ENCODE assay signal across 17 cellular contexts in the genomic region with DNA sequence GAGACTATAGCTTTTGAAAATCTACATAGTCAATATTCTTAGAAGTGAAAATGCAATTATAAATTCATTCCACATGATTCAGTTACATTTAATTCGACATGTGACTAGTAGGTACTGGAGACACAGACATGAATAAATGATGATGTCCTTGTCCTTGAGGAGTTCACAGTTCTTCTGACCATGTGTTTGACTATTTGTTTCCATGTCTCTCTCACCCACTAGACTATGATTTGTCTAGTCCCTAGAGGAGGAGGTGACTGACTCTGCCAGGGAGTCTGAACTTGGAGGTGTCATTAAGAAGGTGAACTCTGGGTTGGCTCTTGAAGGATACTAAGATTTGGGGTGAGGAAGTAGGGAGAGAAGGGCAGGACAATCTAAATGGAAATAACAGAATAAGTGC. TPM values are rescaled to one million over a fixed set of nuclear protein-coding genes. Genes with fewer than 3 reads are reported as not detected.
DNase-seq lines count a peak whose midpoint lies in the region; ATAC-seq and TF ChIP-seq lines count a peak whose summit lies in the region.
"Had no signal": no experiment of that assay in that cellular context is flagged by ENCODE, and none has a peak within 500 bp of the region (broad histone marks: within the 10 kb centered on the region; RNA-seq: fewer than 3 reads in every experiment).

No MANE protein-coding gene starts in this region.

- no peak overlapping the region for H3K9ac ChIP-seq in OCI-LY3 (ENCODE audit: low read length)
- H3K9ac ChIP-seq in smooth muscle cell (ENCODE audit: low read depth): no peak overlapping the region

- H3K36me3 ChIP-seq in OCI-LY3 (replicated peaks; ENCODE audit: low read depth, low read length): no peaks in the 10 kb centered on the region
- H3K36me3 ChIP-seq in smooth muscle cell (ENCODE audit: low read depth): no peaks in the 10 kb centered on the region

- no peaks in the 10 kb centered on the region for H3K4me1 Mint-ChIP-seq in activated CD4-positive, alpha-beta T cell treated with anti-CD3 and anti-CD28 coated beads for 36 hours
- no peaks in the 10 kb centered on the region for H3K4me1 Mint-ChIP-seq in activated CD4-positive, alpha-beta T cell treated with anti-CD3 and anti-CD28 coated beads, Interleukin-2, amount 10 ng/mL, durations not matched to agents 24 days and 14 days
- peaks cover 5% of the 10 kb centered on the region for H3K4me1 Mint-ChIP-seq in glutamatergic neuron (ENCODE audit: low read depth, unreplicated experiment)

- no peak overlapping the region for H3K4me2 ChIP-seq in OCI-LY3 (ENCODE audit: low read length)
- H3K4me2 ChIP-seq in smooth muscle cell: no peak overlapping the region

- no peaks in the 10 kb centered on the region for H3K36me3 Mint-ChIP-seq in activated CD4-positive, alpha-beta T cell treated with anti-CD3 and anti-CD28 coated beads for 36 hours (ENCODE audit: low read depth)
- H3K36me3 Mint-ChIP-seq in activated CD4-positive, alpha-beta T cell treated with anti-CD3 and anti-CD28 coated beads, Interleukin-2, amount 10 ng/mL, durations not matched to agents 24 days and 14 days (ENCODE audit: low read depth): no peaks in the 10 kb centered on the region
- no peaks in the 10 kb centered on the region for H3K36me3 Mint-ChIP-seq in glutamatergic neuron (ENCODE audit: unreplicated experiment)
- H3K36me3 Mint-ChIP-seq: CD8-positive, alpha-beta T cell had no signal

- no peaks in the 10 kb centered on the region; the same call in 1 of the 2 replicates for H3K27me3 ChIP-seq in OCI-LY3 (ENCODE audit: low read depth, low read length)
- no peaks in the 10 kb centered on the region for H3K27me3 ChIP-seq in smooth muscle cell (ENCODE audit: low read depth)

- H3K4me1 ChIP-seq in OCI-LY3 (ENCODE audit: low read length) (no peaks in the 10 kb centered on the region), smooth muscle cell (ENCODE audit: low read depth) (peaks cover 15% of the 10 kb centered on the region)

- no peaks in the 10 kb centered on the region for H3K9me3 Mint-ChIP-seq in activated CD4-positive, alpha-beta T cell treated with anti-CD3 and anti-CD28 coated beads for 36 hours (ENCODE audit: low read depth)
- H3K9me3 Mint-ChIP-seq in activated CD4-positive, alpha-beta T cell treated with anti-CD3 and anti-CD28 coated beads, Interleukin-2, amount 10 ng/mL, durations not matched to agents 24 days and 14 days: no peaks in the 10 kb centered on the region
- H3K9me3 Mint-ChIP-seq in glutamatergic neuron (ENCODE audit: unreplicated experiment): no peaks in the 10 kb centered on the region
- H3K9me3 Mint-ChIP-seq: CD8-positive, alpha-beta T cell; HFFc6 had no signal

- CTCF ChIA-PET in activated CD4-positive, alpha-beta T cell treated with anti-CD3 and anti-CD28 coated beads for 36 hours (lab: Charles Lee): interaction anchor here (0.6 to 1.4 kb wide), 2 partner anchors 38 to 122 kb away, joined by 3 read pairs; no protein-coding TSS in a partner anchor

- H4K20me1 ChIP-seq in OCI-LY3 (ENCODE audit: insufficient read depth, low read length) (no peaks in the 10 kb centered on the region), smooth muscle cell (ENCODE audit: low read depth) (no peaks in the 10 kb centered on the region)

- intact Hi-C loops in activated CD4-positive, alpha-beta T cell treated with anti-CD3 and anti-CD28 coated beads for 36 hours (cut with DNase I, micrococcal nuclease): no loop called here
- intact Hi-C loops in activated CD4-positive, alpha-beta T cell treated with anti-CD3 and anti-CD28 coated beads, Interleukin-2, amount 10 ng/mL, durations not matched to agents 24 days and 14 days (cut with micrococcal nuclease): no loop called here
- intact Hi-C loops in sciatic nerve (cut with DNase I): no loop called here

- H3K4me3 ChIP-seq in OCI-LY3 (ENCODE audit: low read length): no peak overlapping the region
- no peak overlapping the region for H3K4me3 ChIP-seq in smooth muscle cell

- H2AFZ ChIP-seq in OCI-LY3 (ENCODE audit: low read depth, low read length) (peak overlapping the region; percentile 15; the same call in 1 of the 2 replicates), smooth muscle cell (ENCODE audit: low read depth) (peak overlapping the region; percentile 13)

- H3K27me3 Mint-ChIP-seq in activated CD4-positive, alpha-beta T cell treated with anti-CD3 and anti-CD28 coated beads for 36 hours: peaks cover 2% of the 10 kb centered on the region
- H3K27me3 Mint-ChIP-seq in activated CD4-positive, alpha-beta T cell treated with anti-CD3 and anti-CD28 coated beads, Interleukin-2, amount 10 ng/mL, durations not matched to agents 24 days and 14 days: peaks cover 25% of the 10 kb centered on the region
- H3K27me3 Mint-ChIP-seq in glutamatergic neuron (ENCODE audit: unreplicated experiment): no peaks in the 10 kb centered on the region

- H3K27ac ChIP-seq in OCI-LY3 (ENCODE audit: low read length) (no peak overlapping the region), smooth muscle cell (ENCODE audit: low read depth) (no peak overlapping the region)
- H3K27ac ChIP-seq: 22Rv1 had no signal

- H3K9me3 ChIP-seq in OCI-LY3 (ENCODE audit: insufficient read depth, low read length): no peaks in the 10 kb centered on the region
- no peaks in the 10 kb centered on the region for H3K9me3 ChIP-seq in smooth muscle cell (replicated peaks; ENCODE audit: low read depth)

- H3F3A ChIP-seq in smooth muscle cell (ENCODE audit: low read depth): peaks cover 16% of the 10 kb centered on the region

- 97% methylated on average over 1 of the region's 1 CpG for WGBS in smooth muscle cell (ENCODE audit: low lambda C conversion rate)

- ATAC-seq in activated CD4-positive, alpha-beta T cell treated with anti-CD3 and anti-CD28 coated beads for 36 hours: peak; percentile 26
- ATAC-seq in sciatic nerve: no peak
- ATAC-seq: CD8-positive, alpha-beta T cell had no signal

- H3K4me3 Mint-ChIP-seq in activated CD4-positive, alpha-beta T cell treated with anti-CD3 and anti-CD28 coated beads for 36 hours: no peak overlapping the region
- H3K4me3 Mint-ChIP-seq in activated CD4-positive, alpha-beta T cell treated with anti-CD3 and anti-CD28 coated beads, Interleukin-2, amount 10 ng/mL, durations not matched to agents 24 days and 14 days: no peak overlapping the region
- peak overlapping the region; percentile 17 for H3K4me3 Mint-ChIP-seq in glutamatergic neuron (ENCODE audit: unreplicated experiment)
- H3K4me3 Mint-ChIP-seq: CD8-positive, alpha-beta T cell; HFFc6 had no signal

- POLR2A ChIA-PET in activated CD4-positive, alpha-beta T cell treated with anti-CD3 and anti-CD28 coated beads for 36 hours (lab: Charles Lee): no interaction called here

- no peak for TF ChIP-seq CTCF in OCI-LY3 (IDR thresholded peaks at IDR 0.05; ENCODE audit: low read depth, low read length)
- TF ChIP-seq CTCF in glutamatergic neuron (IDR thresholded peaks at IDR 0.05; ENCODE audit: partially characterized antibody, unreplicated experiment): no peak
- no peak for TF ChIP-seq CTCF in smooth muscle cell (IDR thresholded peaks at IDR 0.05; ENCODE audit: borderline replicate concordance, insufficient read depth, poor library complexity, severe bottlenecking)

- DNase-seq in activated CD4-positive, alpha-beta T cell treated with anti-CD3 and anti-CD28 coated beads for 36 hours: no peak
- no peak for DNase-seq in activated CD4-positive, alpha-beta T cell treated with anti-CD3 and anti-CD28 coated beads, Interleukin-2, amount 10 ng/mL, durations not matched to agents 24 days and 14 days
- DNase-seq in glutamatergic neuron (no peak), smooth muscle cell (lab: John Stamatoyannopoulos, UW; ENCODE audit: unreplicated experiment) (no peak), sciatic nerve (ENCODE audit: low spot score) (no peak), activated gamma-delta T cell treated with Interleukin-2 at 50 U/mL for 16 hours (no peak), medulla oblongata (ENCODE audit: extremely low spot score) (no peak)
- DNase-seq: CD8-positive, alpha-beta T cell; DND-41; GOT3; HFFc6; Karpas-422; MM.1S; NCI-H2029; NCI-H510A treated with DMSO at 0.1 percent for 48 hours had no signal

- no peak overlapping the region for H3K27ac Mint-ChIP-seq in activated CD4-positive, alpha-beta T cell treated with anti-CD3 and anti-CD28 coated beads for 36 hours
- no peak overlapping the region for H3K27ac Mint-ChIP-seq in activated CD4-positive, alpha-beta T cell treated with anti-CD3 and anti-CD28 coated beads, Interleukin-2, amount 10 ng/mL, durations not matched to agents 24 days and 14 days
- peak overlapping the region; percentile 1 for H3K27ac Mint-ChIP-seq in glutamatergic neuron (ENCODE audit: unreplicated experiment)
- H3K27ac Mint-ChIP-seq: CD8-positive, alpha-beta T cell; HFFc6 had no signal

- H3K79me2 ChIP-seq in OCI-LY3 (ENCODE audit: low read length): no peaks in the 10 kb centered on the region
- H3K79me2 ChIP-seq in smooth muscle cell (ENCODE audit: low read depth): no peaks in the 10 kb centered on the region

RNA-seq across cellular contexts. Expression of a gene that starts 20.7 kb away (rescaled TPM):
- 100 to 1,000 TPM in 1 of 2 experiments, 10 to 100 TPM in 1; 98.4 to 144 TPM for total RNA-seq in activated CD4-positive, alpha-beta T cell treated with anti-CD3 and anti-CD28 coated beads for 36 hours
- total RNA-seq in activated CD4-positive, alpha-beta T cell treated with anti-CD3 and anti-CD28 coated beads, Interleukin-2, amount 10 ng/mL, durations not matched to agents 24 days and 14 days: 66.3 and 66.5 TPM in 2 replicates
- 68.6 TPM for total RNA-seq in glutamatergic neuron (ENCODE audit: unreplicated experiment)
- total RNA-seq in smooth muscle cell: 211 and 238 TPM in 2 replicates
- polyA plus RNA-seq in smooth muscle cell: 156 and 171 TPM in 2 replicates
- 121 TPM for total RNA-seq in sciatic nerve
